Comparison of ENCODE assay signal across 8 cellular contexts in genomic region chr19:16445238-16446107, GRCh38. TPM values are rescaled to one million over a fixed set of nuclear protein-coding genes. Genes with fewer than 3 reads are reported as not detected.
DNase-seq lines count a peak whose midpoint lies in the region; ATAC-seq and TF ChIP-seq lines count a peak whose summit lies in the region.

No MANE protein-coding gene starts in this region.

- peaks cover 0 to 29% (median 23%) of the 10 kb centered on the region in 4 donors for H3K4me1 ChIP-seq in Peyer's patch

- peaks cover 2% of the 10 kb centered on the region; the same call in 1 of the 2 replicates for H3K27me3 Mint-ChIP-seq in HFFc6 (ENCODE audit: insufficient read depth)

- no peaks in the 10 kb centered on the region for H3K9me3 Mint-ChIP-seq in HFFc6

- peaks cover 12% of the 10 kb centered on the region for H3K36me3 Mint-ChIP-seq in HFFc6 (ENCODE audit: low read depth)

- H3K27me3 ChIP-seq in Peyer's patch (no peaks in the 10 kb centered on the region), H7 (ENCODE audit: control insufficient read depth, insufficient read depth, low read length) (no peaks in the 10 kb centered on the region)

- H3K27ac ChIP-seq in Peyer's patch: peak overlapping the region in 3 of 4 donors; percentile 28 to 82 (median 61)

- H3K4me3 ChIP-seq in GM12865 (ENCODE audit: low read depth, low read length) (peak overlapping the region; percentile 38), Peyer's patch (peak overlapping the region in 1 of 4 donors; percentile 0), H7 (ENCODE audit: insufficient read depth, low read depth, low read length) (no peak overlapping the region)

- no peaks in the 10 kb centered on the region for H3K9me3 ChIP-seq in Peyer's patch

- H3K4me3 Mint-ChIP-seq in HFFc6: no peak overlapping the region

- peaks cover 53% of the 10 kb centered on the region for H3K4me1 Mint-ChIP-seq in HFFc6 (ENCODE audit: low read depth)

- no peak for TF ChIP-seq POLR2A in Peyer's patch (IDR thresholded peaks at IDR 0.05)

- H3K36me3 ChIP-seq in Peyer's patch (peaks cover 0 to 13% (median 0%) of the 10 kb centered on the region in 3 donors), H7 (replicated peaks; ENCODE audit: control insufficient read depth, insufficient read depth, low read length) (peaks cover 2% of the 10 kb centered on the region)

- TF ChIP-seq CTCF in GM12865 (IDR thresholded peaks at IDR 0.05; ENCODE audit: insufficient read depth, low read depth, low read length, missing control alignments): no peak
- TF ChIP-seq CTCF in HFFc6 (IDR thresholded peaks at IDR 0.05): no peak
- no peak for TF ChIP-seq CTCF in Peyer's patch (IDR thresholded peaks at IDR 0.05)

- intact Hi-C loops in left colon (cut with DNase I, micrococcal nuclease): no loop called here

- DNase-seq in GM12865 (ENCODE audit: low read depth) (peak; percentile 86), HFFc6 (peak; percentile 28), Peyer's patch (peak in 2 of 3 donors; percentile 75 to 79), left kidney (ENCODE audit: low read depth, low spot score) (peak; percentile 9), left colon (no peak), T-helper 2 cell (no peak), H7 (no peak), NCI-H1092 (lab: John Stamatoyannopoulos, UW) (no peak)

- no peak for ATAC-seq in left colon

- peak overlapping the region; percentile 16; the same call in 1 of the 2 replicates for H3K27ac Mint-ChIP-seq in HFFc6

RNA-seq across cellular contexts. Expression of gene EPS15L1, which starts 26.3 kb away (rescaled TPM):
- total RNA-seq in HFFc6 (2021; fragmentation: NEBNext Ultra II Directional; extraction: Animal tissue kit (Norgen Biotek cat#: 25700)): 10 to 100 TPM; 27.3 to 29.6 (median 28.4) TPM
- total RNA-seq in Peyer's patch: 10 to 100 TPM; 18.2 to 37.0 (median 35.2) TPM
- total RNA-seq in left colon: 10 to 100 TPM; 33.4 to 41.1 TPM
- total RNA-seq in H7 (2014; rRNA removed; shearing (Covaris generic)): 12.3 and 13.1 TPM in 2 replicates

RNA-seq across cellular contexts. Expression of gene CALR3, which starts 50.5 kb away (rescaled TPM):
- not detected for total RNA-seq in HFFc6 (2021; fragmentation: NEBNext Ultra II Directional; extraction: Animal tissue kit (Norgen Biotek cat#: 25700))
- not detected for total RNA-seq in Peyer's patch
- not detected for total RNA-seq in left colon
- 0.52 and 0.97 TPM in 2 replicates for total RNA-seq in H7 (2014; rRNA removed; shearing (Covaris generic))

RNA-seq across cellular contexts. Expression of gene C19orf44, which starts 50.7 kb away (rescaled TPM):
- 1 to 10 TPM; 2.9 to 4.7 (median 3.7) TPM for total RNA-seq in HFFc6 (2021; fragmentation: NEBNext Ultra II Directional; extraction: Animal tissue kit (Norgen Biotek cat#: 25700))
- 10 to 100 TPM in 1 of 4 donors, 1 to 10 TPM in 3; 3.7 to 13.2 (median 8.0) TPM for total RNA-seq in Peyer's patch
- 1 to 10 TPM; 1.4 to 2.4 TPM for total RNA-seq in left colon
- 3.6 and 4.7 TPM in 2 replicates for total RNA-seq in H7 (2014; rRNA removed; shearing (Covaris generic))

Comparison
In these comparisons a context has a peak if more than half of its experiments do, and no peak if none do; other contexts are left out.
1. DNase-seq: peak in GM12865 (single experiment), HFFc6 (single experiment), Peyer's patch (2 of 3) and left kidney (single experiment); none in left colon (0 of 2), T-helper 2 cell (0 of 5), H7 (single experiment) and NCI-H1092 (single experiment).